In the genomic region with DNA sequence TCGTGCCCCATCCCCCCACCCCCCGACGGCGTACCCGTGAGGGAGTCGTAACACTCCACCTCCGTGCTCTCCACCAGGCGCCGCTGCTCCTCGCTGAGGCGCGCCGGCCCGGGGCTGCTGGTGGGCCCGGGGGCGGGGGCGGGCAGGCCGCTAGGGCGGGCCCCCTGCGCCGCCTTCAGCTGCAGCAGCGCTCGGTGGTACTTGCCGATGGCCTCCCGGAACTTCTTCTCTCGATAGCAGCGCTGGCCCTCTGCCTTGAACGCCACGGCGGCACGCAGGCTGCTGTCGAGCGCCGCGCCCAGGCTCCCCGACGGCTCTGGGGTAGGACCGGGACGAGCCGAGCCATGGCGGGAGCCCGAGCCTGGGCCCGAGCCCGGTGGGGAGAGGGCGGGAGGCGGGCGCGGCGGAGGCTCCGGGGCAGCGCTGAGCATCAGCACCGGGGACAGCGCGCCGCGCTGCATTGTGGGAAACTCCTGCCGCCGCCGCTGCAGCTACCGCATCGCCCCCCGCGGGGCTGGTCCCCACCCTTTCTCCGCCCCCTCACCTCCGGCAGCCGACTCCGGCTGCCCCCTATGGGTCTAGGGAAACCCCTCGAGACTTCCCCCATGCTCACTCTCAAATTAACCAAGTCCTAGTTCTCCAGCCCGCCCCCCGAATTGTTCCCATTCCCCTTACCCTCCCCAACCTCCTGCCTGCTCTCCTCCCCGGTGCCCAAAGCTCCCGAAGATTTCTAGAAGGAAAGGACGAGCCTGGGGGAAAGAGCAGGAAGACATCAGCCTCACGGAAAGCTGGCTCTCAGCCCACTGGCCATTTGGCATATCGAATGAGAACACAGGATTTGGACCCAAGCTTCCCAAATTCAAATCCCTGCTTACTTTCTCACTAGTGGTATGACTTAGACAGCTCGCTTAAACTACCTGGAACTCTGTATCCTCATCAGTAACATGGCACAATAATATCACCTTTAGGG, we compare ENCODE assay signal across 1 cellular context.
TF ChIP-seq lines count a peak whose summit lies in the region.

TSS of gene TTC9B (minus strand) at position 464 of the 970 bp plus-strand sequence. CDS start at position 461, 3 bp downstream.

TF ChIP-seq in K562, 482 proteins besides CTCF, POLR2A, EP300 and RAD21 (continued from another document and continues in another):
- TF ChIP-seq, protein P1, sequence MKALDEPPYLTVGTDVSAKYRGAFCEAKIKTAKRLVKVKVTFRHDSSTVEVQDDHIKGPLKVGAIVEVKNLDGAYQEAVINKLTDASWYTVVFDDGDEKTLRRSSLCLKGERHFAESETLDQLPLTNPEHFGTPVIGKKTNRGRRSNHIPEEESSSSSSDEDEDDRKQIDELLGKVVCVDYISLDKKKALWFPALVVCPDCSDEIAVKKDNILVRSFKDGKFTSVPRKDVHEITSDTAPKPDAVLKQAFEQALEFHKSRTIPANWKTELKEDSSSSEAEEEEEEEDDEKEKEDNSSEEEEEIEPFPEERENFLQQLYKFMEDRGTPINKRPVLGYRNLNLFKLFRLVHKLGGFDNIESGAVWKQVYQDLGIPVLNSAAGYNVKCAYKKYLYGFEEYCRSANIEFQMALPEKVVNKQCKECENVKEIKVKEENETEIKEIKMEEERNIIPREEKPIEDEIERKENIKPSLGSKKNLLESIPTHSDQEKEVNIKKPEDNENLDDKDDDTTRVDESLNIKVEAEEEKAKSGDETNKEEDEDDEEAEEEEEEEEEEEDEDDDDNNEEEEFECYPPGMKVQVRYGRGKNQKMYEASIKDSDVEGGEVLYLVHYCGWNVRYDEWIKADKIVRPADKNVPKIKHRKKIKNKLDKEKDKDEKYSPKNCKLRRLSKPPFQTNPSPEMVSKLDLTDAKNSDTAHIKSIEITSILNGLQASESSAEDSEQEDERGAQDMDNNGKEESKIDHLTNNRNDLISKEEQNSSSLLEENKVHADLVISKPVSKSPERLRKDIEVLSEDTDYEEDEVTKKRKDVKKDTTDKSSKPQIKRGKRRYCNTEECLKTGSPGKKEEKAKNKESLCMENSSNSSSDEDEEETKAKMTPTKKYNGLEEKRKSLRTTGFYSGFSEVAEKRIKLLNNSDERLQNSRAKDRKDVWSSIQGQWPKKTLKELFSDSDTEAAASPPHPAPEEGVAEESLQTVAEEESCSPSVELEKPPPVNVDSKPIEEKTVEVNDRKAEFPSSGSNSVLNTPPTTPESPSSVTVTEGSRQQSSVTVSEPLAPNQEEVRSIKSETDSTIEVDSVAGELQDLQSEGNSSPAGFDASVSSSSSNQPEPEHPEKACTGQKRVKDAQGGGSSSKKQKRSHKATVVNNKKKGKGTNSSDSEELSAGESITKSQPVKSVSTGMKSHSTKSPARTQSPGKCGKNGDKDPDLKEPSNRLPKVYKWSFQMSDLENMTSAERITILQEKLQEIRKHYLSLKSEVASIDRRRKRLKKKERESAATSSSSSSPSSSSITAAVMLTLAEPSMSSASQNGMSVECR (CRISPR knock-in tag; IDR thresholded peaks at IDR 0.05): 0 out of 2 replicates have a peak, but pooled peaks have one; percentile 36
- peak; percentile 69 for TF ChIP-seq PCBP1 (IDR thresholded peaks at IDR 0.05; ENCODE audit: low read depth, low read length, poor library complexity, severe bottlenecking)
- TF ChIP-seq ARHGAP35 (IDR thresholded peaks at IDR 0.05; ENCODE audit: partially characterized antibody): no peak
- TF ChIP-seq, protein P2, sequence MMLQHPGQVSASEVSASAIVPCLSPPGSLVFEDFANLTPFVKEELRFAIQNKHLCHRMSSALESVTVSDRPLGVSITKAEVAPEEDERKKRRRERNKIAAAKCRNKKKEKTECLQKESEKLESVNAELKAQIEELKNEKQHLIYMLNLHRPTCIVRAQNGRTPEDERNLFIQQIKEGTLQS (IDR thresholded peaks at IDR 0.05): no peak
- TF ChIP-seq, protein P2 (CRISPR knock-in tag; conservative IDR thresholded peaks at IDR 0.05): no peak
- TF ChIP-seq ZNF384 (IDR thresholded peaks at IDR 0.05; ENCODE audit: low read depth, low read length): 0 out of 2 replicates have a peak, but pooled peaks have one; percentile 13
- peak; percentile 99 for TF ChIP-seq RREB1 (CRISPR knock-in tag; IDR thresholded peaks at IDR 0.05)
- no peak for TF ChIP-seq ZNF695 (CRISPR knock-in tag; IDR thresholded peaks at IDR 0.05)
- no peak for TF ChIP-seq FOXA3 (CRISPR knock-in tag; conservative IDR thresholded peaks at IDR 0.05 in 1 of 2, IDR thresholded peaks at IDR 0.05 in 1 of 2)
- TF ChIP-seq ZNF444 (CRISPR knock-in tag; IDR thresholded peaks at IDR 0.05): no peak
- no peak for TF ChIP-seq ZNF79 (CRISPR knock-in tag; IDR thresholded peaks at IDR 0.05; ENCODE audit: low read depth)
- no peak for TF ChIP-seq SP1 (CRISPR knock-in tag; IDR thresholded peaks at IDR 0.05)
- TF ChIP-seq ZBTB12 (CRISPR knock-in tag; IDR thresholded peaks at IDR 0.05): no peak
- no peak for TF ChIP-seq NELFE (IDR thresholded peaks at IDR 0.05; ENCODE audit: insufficient read depth, insufficient read length)
- no peak for TF ChIP-seq CBFA2T3 (IDR thresholded peaks at IDR 0.05)
- no peak for TF ChIP-seq FOXO4 (CRISPR knock-in tag; IDR thresholded peaks at IDR 0.05)
- TF ChIP-seq ZNF668 (CRISPR knock-in tag; IDR thresholded peaks at IDR 0.05): no peak
- TF ChIP-seq RUNX1 (IDR thresholded peaks at IDR 0.05; ENCODE audit: low read depth): no peak
- TF ChIP-seq ZNF263 (CRISPR knock-in tag; IDR thresholded peaks at IDR 0.05; ENCODE audit: borderline replicate concordance): peak; percentile 54; the same call in 1 of the 2 replicates
- no peak for TF ChIP-seq ZBED1 (IDR thresholded peaks at IDR 0.05)
- TF ChIP-seq, protein P3, sequence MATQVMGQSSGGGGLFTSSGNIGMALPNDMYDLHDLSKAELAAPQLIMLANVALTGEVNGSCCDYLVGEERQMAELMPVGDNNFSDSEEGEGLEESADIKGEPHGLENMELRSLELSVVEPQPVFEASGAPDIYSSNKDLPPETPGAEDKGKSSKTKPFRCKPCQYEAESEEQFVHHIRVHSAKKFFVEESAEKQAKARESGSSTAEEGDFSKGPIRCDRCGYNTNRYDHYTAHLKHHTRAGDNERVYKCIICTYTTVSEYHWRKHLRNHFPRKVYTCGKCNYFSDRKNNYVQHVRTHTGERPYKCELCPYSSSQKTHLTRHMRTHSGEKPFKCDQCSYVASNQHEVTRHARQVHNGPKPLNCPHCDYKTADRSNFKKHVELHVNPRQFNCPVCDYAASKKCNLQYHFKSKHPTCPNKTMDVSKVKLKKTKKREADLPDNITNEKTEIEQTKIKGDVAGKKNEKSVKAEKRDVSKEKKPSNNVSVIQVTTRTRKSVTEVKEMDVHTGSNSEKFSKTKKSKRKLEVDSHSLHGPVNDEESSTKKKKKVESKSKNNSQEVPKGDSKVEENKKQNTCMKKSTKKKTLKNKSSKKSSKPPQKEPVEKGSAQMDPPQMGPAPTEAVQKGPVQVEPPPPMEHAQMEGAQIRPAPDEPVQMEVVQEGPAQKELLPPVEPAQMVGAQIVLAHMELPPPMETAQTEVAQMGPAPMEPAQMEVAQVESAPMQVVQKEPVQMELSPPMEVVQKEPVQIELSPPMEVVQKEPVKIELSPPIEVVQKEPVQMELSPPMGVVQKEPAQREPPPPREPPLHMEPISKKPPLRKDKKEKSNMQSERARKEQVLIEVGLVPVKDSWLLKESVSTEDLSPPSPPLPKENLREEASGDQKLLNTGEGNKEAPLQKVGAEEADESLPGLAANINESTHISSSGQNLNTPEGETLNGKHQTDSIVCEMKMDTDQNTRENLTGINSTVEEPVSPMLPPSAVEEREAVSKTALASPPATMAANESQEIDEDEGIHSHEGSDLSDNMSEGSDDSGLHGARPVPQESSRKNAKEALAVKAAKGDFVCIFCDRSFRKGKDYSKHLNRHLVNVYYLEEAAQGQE (CRISPR knock-in tag; IDR thresholded peaks at IDR 0.05; ENCODE audit: low read depth): peak; percentile 98
- TF ChIP-seq TEAD1 (CRISPR knock-in tag; IDR thresholded peaks at IDR 0.05): peak in 1 of 2 experiments; percentile 65; a peak in 1 of 4 replicates
- TF ChIP-seq BRF2 (IDR thresholded peaks at IDR 0.05; ENCODE audit: borderline replicate concordance, insufficient read depth, insufficient read length): no peak
- TF ChIP-seq NR3C1 (CRISPR knock-in tag; IDR thresholded peaks at IDR 0.05): peak; percentile 85
- peak; percentile 49; the same call in 1 of the 2 replicates for TF ChIP-seq CREM (IDR thresholded peaks at IDR 0.05; ENCODE audit: low read depth)
- TF ChIP-seq ZNF146 (CRISPR knock-in tag; IDR thresholded peaks at IDR 0.05; ENCODE audit: unreplicated experiment): no peak
- TF ChIP-seq SP2 (IDR thresholded peaks at IDR 0.05; ENCODE audit: extremely low read depth, low read depth, low read length, poor library complexity, severe bottlenecking): no peak
- TF ChIP-seq, protein P4, sequence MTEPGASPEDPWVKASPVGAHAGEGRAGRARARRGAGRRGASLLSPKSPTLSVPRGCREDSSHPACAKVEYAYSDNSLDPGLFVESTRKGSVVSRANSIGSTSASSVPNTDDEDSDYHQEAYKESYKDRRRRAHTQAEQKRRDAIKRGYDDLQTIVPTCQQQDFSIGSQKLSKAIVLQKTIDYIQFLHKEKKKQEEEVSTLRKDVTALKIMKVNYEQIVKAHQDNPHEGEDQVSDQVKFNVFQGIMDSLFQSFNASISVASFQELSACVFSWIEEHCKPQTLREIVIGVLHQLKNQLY (CRISPR knock-in tag; conservative IDR thresholded peaks at IDR 0.05): no peak
- no peak for TF ChIP-seq KLF16 (IDR thresholded peaks at IDR 0.05)
- no peak for TF ChIP-seq NONO (IDR thresholded peaks at IDR 0.05; ENCODE audit: low read depth in 2 of 2, low read length in 1 of 2)
- peak in 2 of 3 experiments; percentile 9 to 44 for TF ChIP-seq YY1 (IDR thresholded peaks at IDR 0.05; ENCODE audit: borderline replicate concordance in 1 of 3, control insufficient read depth in 1 of 3, extremely low read depth in 1 of 3, insufficient read depth in 3 of 3, insufficient read length in 1 of 3, insufficient replicate concordance in 2 of 3, low read depth in 1 of 3, low read length in 2 of 3)
- peak; percentile 20 for TF ChIP-seq CCNT2 (IDR thresholded peaks at IDR 0.05; ENCODE audit: borderline replicate concordance, extremely low read depth, insufficient read length, low read depth, low read length)
- TF ChIP-seq STAT5B (CRISPR knock-in tag; IDR thresholded peaks at IDR 0.05): no peak
- no peak for TF ChIP-seq CREB1 (IDR thresholded peaks at IDR 0.05)
- TF ChIP-seq CREB1 (CRISPR knock-in tag; IDR thresholded peaks at IDR 0.05): peak; percentile 36; the same call in 1 of the 2 replicates
